In genomic region chr16:68778551-68779231, GRCh38 we compare ENCODE assay signal across 1 cellular context.
TF ChIP-seq lines count a peak whose summit lies in the region.

No MANE protein-coding gene starts in this region.

TF ChIP-seq in K562, 482 proteins besides CTCF, POLR2A, EP300 and RAD21 (continued from another document and continues in another):
- TF ChIP-seq MCM5 (IDR thresholded peaks at IDR 0.05; ENCODE audit: low read depth): no peak
- TF ChIP-seq CTCFL (IDR thresholded peaks at IDR 0.05; ENCODE audit: borderline replicate concordance, insufficient read depth, low read depth, low read length, poor library complexity, severe bottlenecking): no peak
- TF ChIP-seq MAFF (IDR thresholded peaks at IDR 0.05; ENCODE audit: low read length): 0 out of 2 replicates have a peak, but pooled peaks have one; percentile 50
- no peak for TF ChIP-seq NELFE (IDR thresholded peaks at IDR 0.05; ENCODE audit: insufficient read depth, insufficient read length)
- peak; percentile 78; the same call in 1 of the 2 replicates for TF ChIP-seq MAFG (tag; conservative IDR thresholded peaks at IDR 0.05)
- TF ChIP-seq E2F3 (CRISPR knock-in tag; IDR thresholded peaks at IDR 0.05): no peak
- no peak for TF ChIP-seq MGA (IDR thresholded peaks at IDR 0.05)
- TF ChIP-seq ILF3 (IDR thresholded peaks at IDR 0.05; ENCODE audit: borderline replicate concordance): no peak
- peak; percentile 87 for TF ChIP-seq C11orf30 (IDR thresholded peaks at IDR 0.05; ENCODE audit: low read depth)
- TF ChIP-seq MAX (CRISPR knock-in tag; IDR thresholded peaks at IDR 0.05): no peak
- no peak for TF ChIP-seq SMARCE1 (IDR thresholded peaks at IDR 0.05)
- no peak for TF ChIP-seq NKRF (IDR thresholded peaks at IDR 0.05; ENCODE audit: borderline replicate concordance)
- TF ChIP-seq GABPB1 (CRISPR knock-in tag; IDR thresholded peaks at IDR 0.05): no peak
- 0 out of 2 replicates have a peak, but pooled peaks have one; percentile 9 for TF ChIP-seq CBFA2T3 (IDR thresholded peaks at IDR 0.05)
- no peak for TF ChIP-seq ZFP91 (CRISPR knock-in tag; IDR thresholded peaks at IDR 0.05)
- TF ChIP-seq SFPQ (IDR thresholded peaks at IDR 0.05; ENCODE audit: low read depth, low read length): no peak
- TF ChIP-seq ZNF316 (IDR thresholded peaks at IDR 0.05): peak; percentile 93
- TF ChIP-seq MAZ (CRISPR knock-in tag; conservative IDR thresholded peaks at IDR 0.05 in 1 of 2, IDR thresholded peaks at IDR 0.05 in 1 of 2): no peak
- TF ChIP-seq ATF4 (CRISPR knock-in tag; IDR thresholded peaks at IDR 0.05): no peak
- TF ChIP-seq GTF2E2 (tag; IDR thresholded peaks at IDR 0.05): no peak
- TF ChIP-seq ZNF280A (IDR thresholded peaks at IDR 0.05; ENCODE audit: low read depth, partially characterized antibody): no peak
- peak; percentile 75 for TF ChIP-seq MAFK (IDR thresholded peaks at IDR 0.05; ENCODE audit: low read length)
- no peak for TF ChIP-seq SREBF1 (IDR thresholded peaks at IDR 0.05; ENCODE audit: borderline replicate concordance, low read depth, low read length)
- TF ChIP-seq SMAD3 (CRISPR knock-in tag; conservative IDR thresholded peaks at IDR 0.05): no peak
- no peak for TF ChIP-seq MXD1 (CRISPR knock-in tag; IDR thresholded peaks at IDR 0.05; ENCODE audit: borderline replicate concordance, poor library complexity, severe bottlenecking)
- no peak for TF ChIP-seq ZNF644 (tag; IDR thresholded peaks at IDR 0.05; ENCODE audit: low read depth)
- TF ChIP-seq ZNF277 (CRISPR knock-in tag; IDR thresholded peaks at IDR 0.05; ENCODE audit: borderline replicate concordance): no peak
- no peak for TF ChIP-seq SRSF9 (IDR thresholded peaks at IDR 0.05; ENCODE audit: borderline replicate concordance, low read depth, low read length)
